Comparison of ENCODE assay signal across 1 cellular context in genomic region chr19:14520543-14520942, GRCh38.
TF ChIP-seq lines count a peak whose summit lies in the region.

No MANE protein-coding gene starts in this region.

TF ChIP-seq in endothelial cell of umbilical vein, 7 proteins besides CTCF, POLR2A, EP300 and RAD21:
- TF ChIP-seq EZH2 (IDR thresholded peaks at IDR 0.05; ENCODE audit: borderline replicate concordance, low read depth, low read length, severe bottlenecking), result no peak
- TF ChIP-seq MYC (IDR thresholded peaks at IDR 0.05; ENCODE audit: low read depth, low read length), result no peak
- no peak for TF ChIP-seq FOS (IDR thresholded peaks at IDR 0.05; ENCODE audit: borderline replicate concordance, insufficient read depth, low read length)
- TF ChIP-seq, protein P1, sequence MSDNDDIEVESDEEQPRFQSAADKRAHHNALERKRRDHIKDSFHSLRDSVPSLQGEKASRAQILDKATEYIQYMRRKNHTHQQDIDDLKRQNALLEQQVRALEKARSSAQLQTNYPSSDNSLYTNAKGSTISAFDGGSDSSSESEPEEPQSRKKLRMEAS (IDR thresholded peaks at IDR 0.05; ENCODE audit: insufficient read depth, insufficient read length), result no peak
- TF ChIP-seq GATA2 (IDR thresholded peaks at IDR 0.05; ENCODE audit: insufficient read depth, insufficient read length, low read depth, low read length), result no peak
- TF ChIP-seq POLR2AphosphoS5 (IDR thresholded peaks at IDR 0.05; ENCODE audit: insufficient read depth, low read depth, low read length), result no peak
- TF ChIP-seq JUN (IDR thresholded peaks at IDR 0.05; ENCODE audit: borderline replicate concordance, insufficient read depth, insufficient read length, low read depth), result no peak
TF ChIP-seq in endothelial cell of umbilical vein: peak in this region for 0.
